In the genomic region with DNA sequence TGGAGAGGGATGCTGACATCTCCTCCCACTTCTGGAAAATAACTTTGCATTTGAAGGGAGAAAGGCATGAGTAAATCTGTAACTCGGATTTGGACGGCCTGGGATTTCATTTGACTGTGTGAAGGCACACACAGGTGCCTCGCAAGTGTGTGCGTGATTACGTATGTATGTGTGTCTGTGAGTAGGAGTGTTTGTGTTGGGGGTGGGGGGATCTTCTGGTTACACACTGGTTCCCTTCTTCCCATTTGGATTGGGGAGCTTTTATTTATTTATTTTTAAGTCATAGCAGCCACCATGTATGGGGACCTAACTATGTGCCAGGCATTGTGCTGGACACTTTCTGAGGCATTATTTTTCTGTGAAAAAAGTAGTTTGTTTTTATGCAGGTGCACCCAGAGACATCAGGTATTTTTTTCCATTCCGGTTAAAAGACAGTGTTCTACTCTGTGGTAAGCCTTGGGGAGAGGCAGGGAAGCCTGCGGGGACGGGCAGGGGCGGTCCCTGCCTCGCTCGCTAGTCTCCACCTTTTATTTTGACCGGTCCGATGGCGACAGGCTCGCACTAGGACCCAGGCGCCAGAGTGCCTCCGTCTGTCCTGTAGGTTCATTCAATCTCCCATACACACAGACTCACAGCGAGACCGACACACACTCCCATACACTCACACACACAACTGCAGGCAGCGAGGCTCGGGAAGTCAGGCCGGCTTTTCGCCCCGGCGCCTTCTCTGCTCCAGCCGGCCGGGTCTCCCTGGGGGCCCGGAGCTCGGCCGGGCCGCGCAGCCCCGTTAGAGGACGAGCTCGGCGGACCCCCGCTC, we compare ENCODE assay signal across 8 cellular contexts. TPM values are rescaled to one million over a fixed set of nuclear protein-coding genes. Genes with fewer than 3 reads are reported as not detected.
A peak's percentile ranks its signal among the peaks of the same experiment; 100 is the strongest.
DNase-seq lines count a peak whose midpoint lies in the region; ATAC-seq and TF ChIP-seq lines count a peak whose summit lies in the region.

A gene (plus strand): TSS at position 618 of the 817 bp plus-strand sequence. CDS start 204 bp downstream, outside the sequence.

- peak within 1 kb of the TSS; percentile 98 for H3K4me3 Mint-ChIP-seq in activated CD4-positive, alpha-beta memory T cell treated with anti-CD3 and anti-CD28 coated beads for 36 hours
- H3K4me3 Mint-ChIP-seq in endodermal cell, result peak within 1 kb of the TSS; percentile 84

- peaks cover 3% of the 10 kb centered on the region for H3K36me3 Mint-ChIP-seq in activated CD4-positive, alpha-beta memory T cell treated with anti-CD3 and anti-CD28 coated beads for 36 hours
- H3K36me3 Mint-ChIP-seq in endodermal cell (ENCODE audit: low read depth), result no peaks in the 10 kb centered on the region

- DNase-seq in C1 segment of cervical spinal cord (lab: John Stamatoyannopoulos, UW), result peak; percentile 14 to 89 (median 55)
- peak; percentile 75 for DNase-seq in NCI-H226
- DNase-seq in activated CD4-positive, alpha-beta memory T cell treated with anti-CD3 and anti-CD28 coated beads for 36 hours, result peak; percentile 73
- DNase-seq in endodermal cell, result peak; percentile 93
- DNase-seq in lung microvascular endothelial cell (ENCODE audit: low read depth in 2 of 2), result peak; percentile 76 to 85
- peak; percentile 18 for DNase-seq in stimulated activated naive CD4-positive, alpha-beta T cell treated with Interleukin-2 at 50 U/mL for 16 hours (lab: John Stamatoyannopoulos, UW)

- peak within 1 kb of the TSS; percentile 94 for H3K4me3 ChIP-seq in endodermal cell (ENCODE audit: low read length)

- peak within 1 kb of the TSS; percentile 45 for H3K27ac ChIP-seq in endodermal cell (ENCODE audit: low read depth, low read length)

- peaks cover 24% of the 10 kb centered on the region for H3K4me1 Mint-ChIP-seq in activated CD4-positive, alpha-beta memory T cell treated with anti-CD3 and anti-CD28 coated beads for 36 hours (ENCODE audit: low read depth)
- H3K4me1 Mint-ChIP-seq in endodermal cell, result peaks cover 43% of the 10 kb centered on the region

- no peak for TF ChIP-seq CTCF in endodermal cell (conservative IDR thresholded peaks at IDR 0.05)

- H3K4me1 ChIP-seq in endodermal cell (ENCODE audit: control insufficient read depth, insufficient read depth, low read length), result peaks cover 11% of the 10 kb centered on the region

- no peaks in the 10 kb centered on the region for H3K9me3 ChIP-seq in endodermal cell (ENCODE audit: control insufficient read depth, low read length)

- peaks cover 1% of the 10 kb centered on the region for H3K27me3 Mint-ChIP-seq in activated CD4-positive, alpha-beta memory T cell treated with anti-CD3 and anti-CD28 coated beads for 36 hours
- H3K27me3 Mint-ChIP-seq in endodermal cell (ENCODE audit: insufficient read depth), result peaks cover 67% of the 10 kb centered on the region

- POLR2A ChIA-PET in activated CD4-positive, alpha-beta memory T cell treated with anti-CD3 and anti-CD28 coated beads for 36 hours (lab: Charles Lee), result interaction anchor here (0.7 to 8.3 kb wide), 3 partner anchors 15 to 55 kb away, joined by 3 to 187 read pairs (median 5); no protein-coding TSS in a partner anchor

- H3K36me3 ChIP-seq in endodermal cell (ENCODE audit: control insufficient read depth, insufficient read depth, low read length), result no peaks in the 10 kb centered on the region

- no peaks in the 10 kb centered on the region for H3K9me3 Mint-ChIP-seq in activated CD4-positive, alpha-beta memory T cell treated with anti-CD3 and anti-CD28 coated beads for 36 hours
- H3K9me3 Mint-ChIP-seq in endodermal cell, result no peaks in the 10 kb centered on the region

- CTCF ChIA-PET in activated CD4-positive, alpha-beta memory T cell treated with anti-CD3 and anti-CD28 coated beads for 36 hours (lab: Charles Lee), result interaction anchor here (0.6 to 9.7 kb wide), 35 partner anchors 9 to 465 kb away, joined by 3 to 197 read pairs (median 4); a partner anchor contains a TSS

- ATAC-seq in GM18870 (IDR thresholded peaks at IDR 0.05; ENCODE audit: unreplicated experiment) (peak; percentile 45), HG03064 (IDR thresholded peaks at IDR 0.05; ENCODE audit: low read depth, unreplicated experiment) (peak; percentile 60)

- intact Hi-C loops in activated CD4-positive, alpha-beta memory T cell treated with anti-CD3 and anti-CD28 coated beads for 36 hours (cut with micrococcal nuclease), result loop anchor here (1.0 to 5.0 kb wide), 5 partner anchors 50 to 360 kb away; a partner anchor contains a TSS

- peak within 1 kb of the TSS; percentile 39 for H3K9ac ChIP-seq in endodermal cell (ENCODE audit: extremely low read depth, low read length, poor library complexity, severe bottlenecking)

- peak within 1 kb of the TSS; percentile 84 for H3K27ac Mint-ChIP-seq in activated CD4-positive, alpha-beta memory T cell treated with anti-CD3 and anti-CD28 coated beads for 36 hours
- peak within 1 kb of the TSS; percentile 90 for H3K27ac Mint-ChIP-seq in endodermal cell

- H3K27me3 ChIP-seq in endodermal cell (ENCODE audit: control insufficient read depth, insufficient read depth, low read length, poor library complexity, severe bottlenecking), result peaks cover 34% of the 10 kb centered on the region

- 0 to 6% methylated on average over 2 to 37 of the region's 37 CpGs for WGBS in endodermal cell (ENCODE audit: insufficient coverage in 1 of 2, insufficient read length in 1 of 2), 2 experiments

RNA-seq across cellular contexts. Expression of the gene that starts here (rescaled TPM):
- 10 to 100 TPM; 29.3 to 33.1 TPM for total RNA-seq in activated CD4-positive, alpha-beta memory T cell treated with anti-CD3 and anti-CD28 coated beads for 36 hours
- total RNA-seq in endodermal cell, result 10 to 100 TPM; 31.3 to 55.4 TPM
- 38.6 TPM for polyA plus RNA-seq in endodermal cell (2013, experiment 1 of 2)
- 30.7 TPM for polyA plus RNA-seq in endodermal cell (2013, experiment 2 of 2)
- total RNA-seq in lung microvascular endothelial cell, result 5.9 and 12.1 TPM in 2 replicates

Comparison
In these comparisons a context has a peak if more than half of its experiments do, and no peak if none do; other contexts are left out.
1. Peak in every context shown above with its lines: DNase-seq, ATAC-seq, H3K4me3 ChIP-seq and H3K27ac ChIP-seq.
2. DNase-seq: peak in every context shown above with its lines; median percentile 93 in endodermal cell; 80 in lung microvascular endothelial cell; 75 in NCI-H226; 73 in activated CD4-positive, alpha-beta memory T cell treated with anti-CD3 and anti-CD28 coated beads for 36 hours; 55 in C1 segment of cervical spinal cord; 18 in stimulated activated naive CD4-positive, alpha-beta T cell treated with Interleukin-2 at 50 U/mL for 16 hours.